Comparison of ENCODE assay signal across 15 cellular contexts in the genomic region with DNA sequence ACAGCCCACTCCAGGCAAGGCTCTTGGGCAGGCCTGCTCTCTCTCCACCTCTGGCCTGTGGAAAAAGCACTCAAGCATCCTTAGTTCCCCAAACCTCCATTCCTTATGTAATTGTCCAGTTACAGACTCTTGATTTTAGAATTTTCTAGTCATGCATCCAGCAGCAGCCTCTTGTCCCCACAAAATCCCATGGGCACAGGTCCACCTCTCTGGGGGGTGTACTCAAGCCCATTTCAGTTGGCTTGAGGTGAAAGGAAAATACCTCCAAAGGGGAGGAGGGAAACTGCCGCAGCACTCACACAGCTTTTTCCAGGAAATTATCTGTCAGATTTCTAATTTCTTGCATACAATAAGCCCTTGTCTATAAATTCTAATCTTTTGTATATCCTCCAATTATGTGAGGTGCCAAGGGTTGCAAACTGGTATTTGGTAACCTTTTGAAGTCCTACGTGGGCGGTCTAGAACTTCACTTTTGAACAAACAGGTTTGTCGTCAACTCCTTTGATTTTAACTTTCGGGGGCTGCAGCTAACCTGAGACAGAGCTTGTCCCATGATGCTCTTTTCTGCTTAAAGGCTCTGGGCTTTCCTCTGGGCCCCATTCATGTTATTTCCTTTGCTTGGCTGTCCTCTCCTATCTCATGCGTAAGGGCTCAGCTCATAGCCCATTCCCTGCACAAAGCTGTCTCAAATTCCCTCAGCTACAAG.
A peak's percentile ranks its signal among the peaks of the same experiment; 100 is the strongest.
DNase-seq lines count a peak whose midpoint lies in the region; ATAC-seq and TF ChIP-seq lines count a peak whose summit lies in the region.
"Had no signal": no experiment of that assay in that cellular context is flagged by ENCODE, and none has a peak within 500 bp of the region (broad histone marks: within the 10 kb centered on the region; RNA-seq: fewer than 3 reads in every experiment).

No MANE protein-coding gene starts in this region.

- no peaks in the 10 kb centered on the region for H3K36me3 Mint-ChIP-seq in CD4-positive, alpha-beta T cell (ENCODE audit: low read depth)
- H3K36me3 Mint-ChIP-seq in activated naive CD8-positive, alpha-beta T cell treated with anti-CD3 and anti-CD28 coated beads for 36 hours, result peaks cover 5% of the 10 kb centered on the region

- H3K27ac Mint-ChIP-seq in CD4-positive, alpha-beta T cell, result peak overlapping the region; percentile 11
- peak overlapping the region; percentile 93 for H3K27ac Mint-ChIP-seq in activated naive CD8-positive, alpha-beta T cell treated with anti-CD3 and anti-CD28 coated beads for 36 hours

- peak; percentile 4 for DNase-seq in activated CD8-positive, alpha-beta memory T cell treated with anti-CD3 and anti-CD28 coated beads, Interleukin-2, amount 50 U/mL, for 1 hour (ENCODE audit: extremely low read depth)
- DNase-seq in activated CD8-positive, alpha-beta memory T cell treated with anti-CD3 and anti-CD28 coated beads, Interleukin-2, amount 50 U/mL, for 48 hours, result no peak
- DNase-seq in CD4-positive, alpha-beta T cell, result no peak
- DNase-seq in activated naive CD8-positive, alpha-beta T cell treated with anti-CD3 and anti-CD28 coated beads for 36 hours, result peak; percentile 51
- no peak for DNase-seq in NCI-H1417 treated with DMSO at 0.1 percent for 48 hours (lab: John Stamatoyannopoulos, UW)
- DNase-seq in DMS114 treated with DMSO at 0.1 percent for 48 hours (lab: John Stamatoyannopoulos, UW; ENCODE audit: unreplicated experiment), result no peak
- DNase-seq: C1 segment of cervical spinal cord, MV-4-11, NCI-H1436 treated with DMSO at 0.1 percent for 48 hours, NCI-H2081, NCI-H524, Peyer's patch had no signal

- POLR2A ChIA-PET in CD4-positive, alpha-beta T cell (lab: Charles Lee), result no interaction called here

- H3K27me3 Mint-ChIP-seq in CD4-positive, alpha-beta T cell, result no peaks in the 10 kb centered on the region
- H3K27me3 Mint-ChIP-seq in activated naive CD8-positive, alpha-beta T cell treated with anti-CD3 and anti-CD28 coated beads for 36 hours, result no peaks in the 10 kb centered on the region

- no peaks in the 10 kb centered on the region for H3K9me3 Mint-ChIP-seq in CD4-positive, alpha-beta T cell
- H3K9me3 Mint-ChIP-seq in activated naive CD8-positive, alpha-beta T cell treated with anti-CD3 and anti-CD28 coated beads for 36 hours, result peaks cover 8% of the 10 kb centered on the region

- H3K36me3 ChIP-seq in neuron (ENCODE audit: insufficient read depth, low read length), result no peaks in the 10 kb centered on the region
- H3K36me3 ChIP-seq: HAP-1, Peyer's patch had no signal

- CTCF ChIA-PET in CD4-positive, alpha-beta T cell (lab: Charles Lee), result no interaction called here

- H3K9me3 ChIP-seq in CD4-positive, alpha-beta T cell (ENCODE audit: control insufficient read depth, low read length), result no peaks in the 10 kb centered on the region
- no peaks in the 10 kb centered on the region for H3K9me3 ChIP-seq in neuron (ENCODE audit: low read length)
- H3K9me3 ChIP-seq: HAP-1, Peyer's patch had no signal

- H3K4me1 Mint-ChIP-seq in CD4-positive, alpha-beta T cell (ENCODE audit: low read depth), result peaks cover 10% of the 10 kb centered on the region
- peaks cover 43% of the 10 kb centered on the region for H3K4me1 Mint-ChIP-seq in activated naive CD8-positive, alpha-beta T cell treated with anti-CD3 and anti-CD28 coated beads for 36 hours

- H2AFZ ChIP-seq in neuron (ENCODE audit: low read depth, low read length), result peak overlapping the region; percentile 7

- H3K4me3 Mint-ChIP-seq in CD4-positive, alpha-beta T cell, result no peak overlapping the region
- H3K4me3 Mint-ChIP-seq in activated naive CD8-positive, alpha-beta T cell treated with anti-CD3 and anti-CD28 coated beads for 36 hours, result peak overlapping the region; percentile 50

- no peaks in the 10 kb centered on the region for H3K27me3 ChIP-seq in CD4-positive, alpha-beta T cell (ENCODE audit: control insufficient read depth, insufficient read depth, low read length)
- H3K27me3 ChIP-seq in neuron (ENCODE audit: insufficient read depth, low read length), result no peaks in the 10 kb centered on the region
- H3K27me3 ChIP-seq: Peyer's patch had no signal

- no peak for ATAC-seq in CD4-positive, alpha-beta T cell (ENCODE audit: poor library complexity)
- ATAC-seq in GM18520 (IDR thresholded peaks at IDR 0.05; ENCODE audit: unreplicated experiment), result no peak

- H3K27ac ChIP-seq in CD4-positive, alpha-beta T cell (ENCODE audit: low read depth, low read length), result no peak overlapping the region
- H3K27ac ChIP-seq: Peyer's patch had no signal

- peaks cover 3% of the 10 kb centered on the region for H3K4me1 ChIP-seq in neuron (ENCODE audit: insufficient read depth, low read length)
- H3K4me1 ChIP-seq: Peyer's patch had no signal

- H3K4me3 ChIP-seq in neuron (ENCODE audit: low read length), result no peak overlapping the region
- H3K4me3 ChIP-seq: HAP-1, Peyer's patch had no signal

- no peak for TF ChIP-seq CTCF in CD4-positive, alpha-beta T cell (IDR thresholded peaks at IDR 0.05)

- intact Hi-C loops in CD4-positive, alpha-beta T cell (cut with DNase I, micrococcal nuclease), result no loop called here

Comparison
In these comparisons a context has a peak if more than half of its experiments do, and no peak if none do; other contexts are left out.
1. DNase-seq: peak in activated CD8-positive, alpha-beta memory T cell treated with anti-CD3 and anti-CD28 coated beads, Interleukin-2, amount 50 U/mL, for 1 hour (single experiment) and activated naive CD8-positive, alpha-beta T cell treated with anti-CD3 and anti-CD28 coated beads for 36 hours (single experiment); none in activated CD8-positive, alpha-beta memory T cell treated with anti-CD3 and anti-CD28 coated beads, Interleukin-2, amount 50 U/mL, for 48 hours (single experiment), CD4-positive, alpha-beta T cell (0 of 10), NCI-H1417 treated with DMSO at 0.1 percent for 48 hours (single experiment) and DMS114 treated with DMSO at 0.1 percent for 48 hours (single experiment).